Comparison of ENCODE assay signal across 1 cellular context in genomic region chr17:81517009-81517338, GRCh38.
TF ChIP-seq lines count a peak whose summit lies in the region.

No MANE protein-coding gene starts in this region.

TF ChIP-seq in HepG2, 621 proteins besides CTCF, POLR2A, EP300 and RAD21:
- no peak for TF ChIP-seq GPBP1L1 (CRISPR knock-in tag; IDR thresholded peaks at IDR 0.05)
- no peak for TF ChIP-seq ZNF225 (CRISPR knock-in tag; IDR thresholded peaks at IDR 0.05)
- no peak for TF ChIP-seq TSC22D2 (CRISPR knock-in tag; IDR thresholded peaks at IDR 0.05; ENCODE audit: borderline replicate concordance)
- TF ChIP-seq HOXA3 (CRISPR knock-in tag; IDR thresholded peaks at IDR 0.05) = no peak
- TF ChIP-seq ZNF75D (CRISPR knock-in tag; IDR thresholded peaks at IDR 0.05; ENCODE audit: borderline replicate concordance) = no peak
- no peak for TF ChIP-seq GFI1 (CRISPR knock-in tag; IDR thresholded peaks at IDR 0.05; ENCODE audit: borderline replicate concordance)
- no peak for TF ChIP-seq JDP2 (CRISPR knock-in tag; IDR thresholded peaks at IDR 0.05; ENCODE audit: borderline replicate concordance)
- no peak for TF ChIP-seq ZNF274 (CRISPR knock-in tag; IDR thresholded peaks at IDR 0.05)
- TF ChIP-seq ZBTB1 (CRISPR knock-in tag; IDR thresholded peaks at IDR 0.05; ENCODE audit: borderline replicate concordance) = no peak
- TF ChIP-seq, protein P1, sequence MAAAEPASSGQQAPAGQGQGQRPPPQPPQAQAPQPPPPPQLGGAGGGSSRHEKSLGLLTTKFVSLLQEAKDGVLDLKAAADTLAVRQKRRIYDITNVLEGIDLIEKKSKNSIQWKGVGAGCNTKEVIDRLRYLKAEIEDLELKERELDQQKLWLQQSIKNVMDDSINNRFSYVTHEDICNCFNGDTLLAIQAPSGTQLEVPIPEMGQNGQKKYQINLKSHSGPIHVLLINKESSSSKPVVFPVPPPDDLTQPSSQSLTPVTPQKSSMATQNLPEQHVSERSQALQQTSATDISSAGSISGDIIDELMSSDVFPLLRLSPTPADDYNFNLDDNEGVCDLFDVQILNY (CRISPR knock-in tag; conservative IDR thresholded peaks at IDR 0.05) = no peak
- TF ChIP-seq, protein P2, sequence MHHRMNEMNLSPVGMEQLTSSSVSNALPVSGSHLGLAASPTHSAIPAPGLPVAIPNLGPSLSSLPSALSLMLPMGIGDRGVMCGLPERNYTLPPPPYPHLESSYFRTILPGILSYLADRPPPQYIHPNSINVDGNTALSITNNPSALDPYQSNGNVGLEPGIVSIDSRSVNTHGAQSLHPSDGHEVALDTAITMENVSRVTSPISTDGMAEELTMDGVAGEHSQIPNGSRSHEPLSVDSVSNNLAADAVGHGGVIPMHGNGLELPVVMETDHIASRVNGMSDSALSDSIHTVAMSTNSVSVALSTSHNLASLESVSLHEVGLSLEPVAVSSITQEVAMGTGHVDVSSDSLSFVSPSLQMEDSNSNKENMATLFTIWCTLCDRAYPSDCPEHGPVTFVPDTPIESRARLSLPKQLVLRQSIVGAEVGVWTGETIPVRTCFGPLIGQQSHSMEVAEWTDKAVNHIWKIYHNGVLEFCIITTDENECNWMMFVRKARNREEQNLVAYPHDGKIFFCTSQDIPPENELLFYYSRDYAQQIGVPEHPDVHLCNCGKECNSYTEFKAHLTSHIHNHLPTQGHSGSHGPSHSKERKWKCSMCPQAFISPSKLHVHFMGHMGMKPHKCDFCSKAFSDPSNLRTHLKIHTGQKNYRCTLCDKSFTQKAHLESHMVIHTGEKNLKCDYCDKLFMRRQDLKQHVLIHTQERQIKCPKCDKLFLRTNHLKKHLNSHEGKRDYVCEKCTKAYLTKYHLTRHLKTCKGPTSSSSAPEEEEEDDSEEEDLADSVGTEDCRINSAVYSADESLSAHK (CRISPR knock-in tag; IDR thresholded peaks at IDR 0.05; ENCODE audit: borderline replicate concordance) = no peak
- TF ChIP-seq ZNF788 (CRISPR knock-in tag; IDR thresholded peaks at IDR 0.05; ENCODE audit: borderline replicate concordance) = no peak
- TF ChIP-seq ZNF549 (CRISPR knock-in tag; IDR thresholded peaks at IDR 0.05) = no peak
- TF ChIP-seq ZNF546 (CRISPR knock-in tag; conservative IDR thresholded peaks at IDR 0.05) = no peak
- TF ChIP-seq RARA (CRISPR knock-in tag; IDR thresholded peaks at IDR 0.05) = no peak
- no peak for TF ChIP-seq ZIK1 (CRISPR knock-in tag; IDR thresholded peaks at IDR 0.05; ENCODE audit: borderline replicate concordance, low read depth)
- no peak for TF ChIP-seq ZBTB4 (CRISPR knock-in tag; IDR thresholded peaks at IDR 0.05; ENCODE audit: borderline replicate concordance)
- no peak for TF ChIP-seq ZNF660 (CRISPR knock-in tag; IDR thresholded peaks at IDR 0.05; ENCODE audit: borderline replicate concordance, low read depth)
